In the genomic region with DNA sequence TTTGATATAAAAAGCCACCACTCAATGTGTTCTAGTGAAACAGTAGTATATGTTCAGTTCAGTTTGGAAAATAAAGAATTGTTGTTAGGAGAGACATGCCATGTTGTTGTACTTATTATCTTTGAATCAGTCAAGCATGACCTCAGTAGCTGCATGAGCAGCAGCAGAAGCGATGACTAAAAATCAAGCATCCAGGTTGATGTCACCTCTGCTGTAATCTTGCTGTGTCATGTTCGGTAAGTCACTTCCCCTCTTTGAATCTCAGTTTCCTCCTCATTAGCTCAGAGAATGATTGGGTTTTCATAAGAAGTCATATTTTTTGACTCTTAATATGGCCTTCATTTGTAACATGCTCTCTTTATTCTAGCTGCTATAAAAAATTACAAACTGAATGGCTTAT, we compare ENCODE assay signal across 12 cellular contexts.
DNase-seq lines count a peak whose midpoint lies in the region; ATAC-seq, FAIRE-seq and TF ChIP-seq lines count a peak whose summit lies in the region.
"Had no signal": no experiment of that assay in that cellular context is flagged by ENCODE, and none has a peak within 500 bp of the region (broad histone marks: within the 10 kb centered on the region; RNA-seq: fewer than 3 reads in every experiment).

No MANE protein-coding gene starts in this region.

- peaks cover 0 to 15% of the 10 kb centered on the region in 2 donors for H3K36me3 Mint-ChIP-seq in CD4-positive, alpha-beta memory T cell

- H3K27ac ChIP-seq in CD4-positive, alpha-beta memory T cell (ENCODE audit: low read depth, low read length): no peak overlapping the region

- CTCF ChIA-PET in CD4-positive, alpha-beta memory T cell (lab: Charles Lee; ENCODE audit: partially characterized antibody): no interaction called here

- H3K9me3 ChIP-seq in CD4-positive, alpha-beta memory T cell (ENCODE audit: control insufficient read depth in 1 of 2, low read length in 2 of 2): no peaks in the 10 kb centered on the region

- H3K4me3 Mint-ChIP-seq in CD4-positive, alpha-beta memory T cell: no peak overlapping the region

- no peaks in the 10 kb centered on the region for H3K27me3 ChIP-seq in GM06990 (replicated peaks; ENCODE audit: control insufficient read depth, insufficient read depth, low read length)
- no peaks in the 10 kb centered on the region for H3K27me3 ChIP-seq in CD4-positive, alpha-beta memory T cell (ENCODE audit: insufficient read depth, low read length)

- no peaks in the 10 kb centered on the region for H3K27me3 Mint-ChIP-seq in CD4-positive, alpha-beta memory T cell

- TF ChIP-seq CTCF in GM06990 (IDR thresholded peaks at IDR 0.05; ENCODE audit: insufficient read depth, low read length, poor library complexity, severe bottlenecking): no peak
- TF ChIP-seq CTCF in fibroblast of villous mesenchyme (IDR thresholded peaks at IDR 0.05; ENCODE audit: insufficient read depth, low read depth, low read length): no peak

- peak; percentile 61 for ATAC-seq in GM21447 (IDR thresholded peaks at IDR 0.05; ENCODE audit: unreplicated experiment)
- ATAC-seq in HG03460 (IDR thresholded peaks at IDR 0.05; ENCODE audit: unreplicated experiment): no peak

- peaks cover 0 to 6% (median 0%) of the 10 kb centered on the region in 8 donors for H3K9me3 Mint-ChIP-seq in CD4-positive, alpha-beta memory T cell

- H3K4me1 ChIP-seq in CD4-positive, alpha-beta memory T cell (ENCODE audit: insufficient read depth, low read length): no peaks in the 10 kb centered on the region

- peak overlapping the region in 1 of 7 donors; percentile 10 for H3K27ac Mint-ChIP-seq in CD4-positive, alpha-beta memory T cell

- DNase-seq in GM06990 (ENCODE audit: extremely low read depth, insufficient read length) (peak; percentile 22), LHCN-M2 (ENCODE audit: low read depth) (peak; percentile 11), fibroblast of villous mesenchyme (ENCODE audit: low read depth) (peak; percentile 14), frontal cortex (ENCODE audit: low spot score in 2 of 2) (no peak)
- DNase-seq in activated effector memory CD4-positive, alpha-beta T cell treated with Interleukin-2 at 50 U/mL for 16 hours: no peak
- no peak for DNase-seq in CD4-positive, alpha-beta memory T cell
- DNase-seq: DND-41; GOT3; Karpas-422; stimulated activated CD4-positive, alpha-beta T cell treated with anti-CD3 and anti-CD28 coated beads, Interleukin-4, amount 100 ng/mL, for 1 hour had no signal

- intact Hi-C loops in CD4-positive, alpha-beta memory T cell (cut with micrococcal nuclease): no loop called here

- no peaks in the 10 kb centered on the region for H3K36me3 ChIP-seq in GM06990 (ENCODE audit: control insufficient read depth, insufficient read depth, low read length)
- no peaks in the 10 kb centered on the region for H3K36me3 ChIP-seq in CD4-positive, alpha-beta memory T cell (ENCODE audit: insufficient read depth, low read length)

- no peak for FAIRE-seq in frontal cortex (lab: Jason Lieb, UNC)

- POLR2A ChIA-PET in CD4-positive, alpha-beta memory T cell (lab: Charles Lee; ENCODE audit: partially characterized antibody): no interaction called here

- no peak overlapping the region for H3K4me3 ChIP-seq in GM06990 (replicated peaks; ENCODE audit: low read depth, low read length)
- H3K4me3 ChIP-seq in fibroblast of villous mesenchyme (ENCODE audit: low read depth, low read length): no peak overlapping the region
- no peak overlapping the region for H3K4me3 ChIP-seq in CD4-positive, alpha-beta memory T cell (ENCODE audit: low read length in 2 of 2)

- peaks cover under 1 to 6% (median 2%) of the 10 kb centered on the region in 4 donors for H3K4me1 Mint-ChIP-seq in CD4-positive, alpha-beta memory T cell

Comparison
In these comparisons a context has a peak if more than half of its experiments do, and no peak if none do; other contexts are left out.
1. DNase-seq: peak in GM06990 (single experiment), LHCN-M2 (single experiment) and fibroblast of villous mesenchyme (single experiment); none in activated effector memory CD4-positive, alpha-beta T cell treated with Interleukin-2 at 50 U/mL for 16 hours (single experiment), CD4-positive, alpha-beta memory T cell (0 of 5) and frontal cortex (0 of 2).